In the genomic region with DNA sequence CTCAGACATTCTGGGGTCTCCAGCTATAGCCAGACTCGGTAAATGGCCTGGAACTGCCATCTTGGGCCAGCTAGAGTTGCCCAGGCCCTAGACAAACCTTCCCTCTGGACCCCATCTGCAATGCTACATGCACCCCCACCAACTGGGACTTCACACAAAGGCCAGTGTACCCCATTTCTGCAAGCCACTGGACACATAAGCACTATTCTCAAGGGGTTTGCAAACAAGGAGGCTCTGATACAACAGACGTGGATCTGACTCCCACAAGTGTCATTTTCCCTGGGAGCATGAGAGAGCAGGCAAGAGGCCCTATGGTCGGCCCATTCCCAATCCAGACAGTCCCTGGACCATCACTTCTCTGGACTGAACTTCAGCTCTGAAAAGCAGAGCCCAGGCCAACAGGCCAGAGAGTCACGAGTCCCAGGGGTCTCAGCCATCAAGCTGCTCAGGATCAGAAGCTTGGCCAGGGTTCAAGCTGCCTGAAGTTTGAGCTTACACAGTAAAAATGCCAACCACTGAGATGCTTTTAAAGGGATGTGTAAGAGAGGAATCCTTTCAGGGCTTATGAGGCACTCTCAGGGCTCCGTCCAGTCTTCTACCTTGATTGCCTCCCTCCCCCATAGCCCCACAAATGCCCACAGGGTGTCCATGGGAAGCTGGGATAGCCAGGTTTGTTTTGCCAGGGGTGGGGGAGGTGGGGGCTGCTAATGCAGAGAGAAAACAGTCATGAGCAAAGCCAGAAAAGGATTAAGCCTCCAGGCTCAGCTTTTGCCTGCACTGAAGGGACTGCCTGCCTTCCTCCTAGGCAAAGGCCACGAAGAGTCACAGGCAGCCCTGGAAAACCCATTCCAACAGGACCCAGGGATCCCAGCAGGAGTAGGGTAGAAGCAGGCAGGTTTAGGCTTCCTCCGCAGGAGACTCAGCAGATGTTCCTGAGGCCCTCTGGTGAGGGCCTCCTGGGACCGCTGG, we compare ENCODE assay signal across 11 cellular contexts. TPM values are rescaled to one million over a fixed set of nuclear protein-coding genes. Genes with fewer than 3 reads are reported as not detected.
DNase-seq lines count a peak whose midpoint lies in the region; ATAC-seq and TF ChIP-seq lines count a peak whose summit lies in the region.
"Had no signal": no experiment of that assay in that cellular context is flagged by ENCODE, and none has a peak within 500 bp of the region (broad histone marks: within the 10 kb centered on the region; RNA-seq: fewer than 3 reads in every experiment).

No MANE protein-coding gene starts in this region.

- H3K9me3 ChIP-seq in GM23248 (ENCODE audit: low read depth) (no peaks in the 10 kb centered on the region), SK-N-MC (ENCODE audit: low read depth, low read length) (no peaks in the 10 kb centered on the region), esophagus squamous epithelium (no peaks in the 10 kb centered on the region), skeletal muscle tissue (ENCODE audit: control insufficient read depth in 3 of 3, low read length in 3 of 3) (no peaks in the 10 kb centered on the region)

- H3K79me2 ChIP-seq in GM23248 (ENCODE audit: insufficient read depth) = peaks cover 97% of the 10 kb centered on the region

- WGBS in GM23248 (ENCODE audit: low coverage in 1 of 2, low lambda C conversion rate in 2 of 2, missing lambda C conversion rate in 2 of 2), 2 experiments = 62 to 68% methylated on average over 8 of the region's 8 CpGs
- WGBS in esophagus squamous epithelium, 2 donors = 49 to 53% methylated on average over 6 to 8 of the region's 8 CpGs

- intact Hi-C loops in esophagus squamous epithelium (cut with DNase I) = no loop called here

- no peaks in the 10 kb centered on the region for H3K36me3 ChIP-seq in GM23248 (ENCODE audit: low read depth)
- no peaks in the 10 kb centered on the region for H3K36me3 ChIP-seq in SK-N-MC (ENCODE audit: insufficient read depth, low read length)
- no peaks in the 10 kb centered on the region for H3K36me3 ChIP-seq in esophagus squamous epithelium
- H3K36me3 ChIP-seq in skeletal muscle tissue (ENCODE audit: control insufficient read depth in 3 of 3, insufficient read depth in 3 of 3, low read length in 3 of 3) = no peaks in the 10 kb centered on the region

- TF ChIP-seq CTCF in esophagus squamous epithelium (IDR thresholded peaks at IDR 0.05) = no peak

- peaks cover 47% of the 10 kb centered on the region for H3K4me1 ChIP-seq in GM23248 (ENCODE audit: insufficient read depth)
- peaks cover 82 to 100% (median 95%) of the 10 kb centered on the region in 3 donors for H3K4me1 ChIP-seq in esophagus squamous epithelium
- H3K4me1 ChIP-seq in skeletal muscle tissue (ENCODE audit: control insufficient read depth in 3 of 3, insufficient read depth in 3 of 3, low read length in 3 of 3) = peaks cover 89 to 95% (median 94%) of the 10 kb centered on the region in 3 donors

- H3K27me3 ChIP-seq in GM23248 (replicated peaks; ENCODE audit: insufficient read depth) (no peaks in the 10 kb centered on the region), esophagus squamous epithelium (no peaks in the 10 kb centered on the region), skeletal muscle tissue (ENCODE audit: control insufficient read depth in 3 of 3, insufficient read depth in 3 of 3, low read length in 3 of 3) (no peaks in the 10 kb centered on the region)

- ATAC-seq in GM19452 (IDR thresholded peaks at IDR 0.05; ENCODE audit: unreplicated experiment) (no peak), GM19351 (IDR thresholded peaks at IDR 0.05; ENCODE audit: unreplicated experiment) (no peak)

- no peak overlapping the region for H2AFZ ChIP-seq in GM23248

- in situ Hi-C loops in GM23248 (cut with MboI) = no loop called here

- H4K20me1 ChIP-seq in GM23248 (ENCODE audit: insufficient read depth) = peaks cover 34% of the 10 kb centered on the region

- 0 out of 2 replicates have a peak overlapping the region, but pooled peaks have one; percentile 9 for H3K27ac ChIP-seq in GM23248
- H3K27ac ChIP-seq in SK-N-MC = peak overlapping the region; percentile 74
- H3K27ac ChIP-seq in esophagus squamous epithelium = peak overlapping the region; percentile 85 to 100 (median 94)
- H3K27ac ChIP-seq in skeletal muscle tissue (ENCODE audit: low read depth, low read length) = peak overlapping the region; percentile 69

- H3K4me3 ChIP-seq in GM23248 = no peak overlapping the region
- peak overlapping the region; percentile 43 for H3K4me3 ChIP-seq in SK-N-MC
- H3K4me3 ChIP-seq in esophagus squamous epithelium = no peak overlapping the region
- peak overlapping the region; percentile 13 to 25 (median 23) for H3K4me3 ChIP-seq in skeletal muscle tissue (ENCODE audit: low read length in 3 of 3)
- H3K4me3 ChIP-seq: lung had no signal

- peaks cover 6% of the 10 kb centered on the region; the same call in 1 of the 2 replicates for H3F3A ChIP-seq in GM23248 (ENCODE audit: insufficient read depth)

- no peak overlapping the region for H3K9ac ChIP-seq in GM23248
- no peak overlapping the region for H3K9ac ChIP-seq in SK-N-MC (ENCODE audit: insufficient read length)
- peak overlapping the region; percentile 27 to 75 (median 36) for H3K9ac ChIP-seq in skeletal muscle tissue (ENCODE audit: low read depth in 1 of 3, low read length in 3 of 3)

- no peaks in the 10 kb centered on the region for H3K9me2 ChIP-seq in GM23248 (ENCODE audit: insufficient read depth)

- no peak overlapping the region for H3K4me2 ChIP-seq in GM23248 (ENCODE audit: unreplicated experiment)

- no peak for TF ChIP-seq POLR2A in esophagus squamous epithelium (IDR thresholded peaks at IDR 0.05)

- DNase-seq in GM23248 (no peak), SK-N-MC (ENCODE audit: low read depth, low spot score) (no peak), esophagus squamous epithelium (lab: John Stamatoyannopoulos, UW) (no peak), NCI-H345 treated with DMSO at 0.1 percent for 48 hours (lab: John Stamatoyannopoulos, UW; ENCODE audit: unreplicated experiment) (no peak)
- DNase-seq in activated effector memory CD4-positive, alpha-beta T cell treated with Interleukin-2 at 50 U/mL for 16 hours = no peak
- DNase-seq: NCI-H1694 treated with DMSO at 0.1 percent for 48 hours, T1000 had no signal

RNA-seq across cellular contexts. Expression of a gene that starts 31.7 kb away (rescaled TPM):
- 14.2 and 18.2 TPM in 2 replicates for total RNA-seq in GM23248 (2014; rRNA removed; shearing (Covaris generic))
- 64.7 and 67.7 TPM in 2 replicates for polyA plus RNA-seq in GM23248 (2016; fragmentation: Nextera tagmentation; extraction: Ambion mirVana)
- total RNA-seq in esophagus squamous epithelium = 10 to 100 TPM in 1 of 4 donors, 1 to 10 TPM in 3; 4.2 to 13.9 (median 7.2) TPM
- 15.1 TPM for total RNA-seq in skeletal muscle tissue

Comparison
In these comparisons a context has a peak if more than half of its experiments do, and no peak if none do; other contexts are left out.
1. H3K27ac ChIP-seq: peak in every context shown above with its lines; median percentile 94 in esophagus squamous epithelium; 74 in SK-N-MC; 69 in skeletal muscle tissue; 9 in GM23248.
2. H3K4me3 ChIP-seq: peak in SK-N-MC (single experiment) and skeletal muscle tissue (3 of 3); none in GM23248 (single experiment) and esophagus squamous epithelium (0 of 4).
3. H3K9ac ChIP-seq: peak in skeletal muscle tissue (3 of 3); none in GM23248 (single experiment) and SK-N-MC (single experiment).